In the genomic region with DNA sequence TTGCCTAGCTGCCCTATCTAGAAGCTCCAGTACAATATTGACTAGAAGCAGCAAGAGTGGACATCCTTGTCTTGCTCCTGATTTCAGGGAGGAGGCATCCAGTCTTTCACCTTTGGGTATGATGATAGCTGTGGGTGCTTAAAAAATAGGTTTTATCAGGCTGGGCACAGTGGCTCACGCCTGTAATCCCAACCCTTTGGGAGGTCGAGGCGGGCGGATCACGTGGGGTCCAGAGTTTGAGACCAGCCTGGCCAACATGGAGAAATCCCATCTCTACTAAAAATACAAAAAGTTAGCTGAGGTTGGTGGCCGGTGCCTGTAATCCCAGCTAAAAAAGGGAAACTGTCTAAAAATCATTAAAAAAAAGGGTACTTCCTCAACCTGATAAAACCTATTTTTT, we compare ENCODE assay signal across 2 cellular contexts.
TF ChIP-seq lines count a peak whose summit lies in the region.

No MANE protein-coding gene starts in this region.

TF ChIP-seq in GM12878, 131 proteins besides CTCF, POLR2A, EP300 and RAD21:
- TF ChIP-seq, protein P1, sequence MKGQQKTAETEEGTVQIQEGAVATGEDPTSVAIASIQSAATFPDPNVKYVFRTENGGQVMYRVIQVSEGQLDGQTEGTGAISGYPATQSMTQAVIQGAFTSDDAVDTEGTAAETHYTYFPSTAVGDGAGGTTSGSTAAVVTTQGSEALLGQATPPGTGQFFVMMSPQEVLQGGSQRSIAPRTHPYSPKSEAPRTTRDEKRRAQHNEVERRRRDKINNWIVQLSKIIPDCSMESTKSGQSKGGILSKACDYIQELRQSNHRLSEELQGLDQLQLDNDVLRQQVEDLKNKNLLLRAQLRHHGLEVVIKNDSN (IDR thresholded peaks at IDR 0.05; ENCODE audit: borderline replicate concordance, extremely low read length, insufficient read depth, low read depth, low read length): no peak
- TF ChIP-seq ZNF24 (IDR thresholded peaks at IDR 0.05) (no peak), SMAD5 (IDR thresholded peaks at IDR 0.05; ENCODE audit: low read depth) (no peak), SUPT20H (IDR thresholded peaks at IDR 0.05; ENCODE audit: borderline replicate concordance, control insufficient read depth, low read depth, low read length) (no peak), RBBP5 (conservative IDR thresholded peaks at IDR 0.05) (no peak), JUND (IDR thresholded peaks at IDR 0.05; ENCODE audit: low read depth, low read length) (no peak), HCFC1 (IDR thresholded peaks at IDR 0.05; ENCODE audit: low read length) (no peak), SMC3 (IDR thresholded peaks at IDR 0.05; ENCODE audit: borderline replicate concordance, low read length) (no peak)

TF ChIP-seq in neural cell, 6 proteins besides CTCF, POLR2A, EP300 and RAD21:
- TF ChIP-seq MXI1 (conservative IDR thresholded peaks at IDR 0.05; ENCODE audit: poor library complexity, severe bottlenecking): no peak
- TF ChIP-seq TAF1 (IDR thresholded peaks at IDR 0.05; ENCODE audit: low read depth): no peak
- TF ChIP-seq EZH2 (IDR thresholded peaks at IDR 0.05; ENCODE audit: borderline replicate concordance, insufficient read depth, low read length, poor library complexity, severe bottlenecking): no peak
- no peak for TF ChIP-seq POLR2AphosphoS5 (IDR thresholded peaks at IDR 0.05)
- TF ChIP-seq SMC3 (conservative IDR thresholded peaks at IDR 0.05; ENCODE audit: poor library complexity): no peak
- TF ChIP-seq, protein P2, sequence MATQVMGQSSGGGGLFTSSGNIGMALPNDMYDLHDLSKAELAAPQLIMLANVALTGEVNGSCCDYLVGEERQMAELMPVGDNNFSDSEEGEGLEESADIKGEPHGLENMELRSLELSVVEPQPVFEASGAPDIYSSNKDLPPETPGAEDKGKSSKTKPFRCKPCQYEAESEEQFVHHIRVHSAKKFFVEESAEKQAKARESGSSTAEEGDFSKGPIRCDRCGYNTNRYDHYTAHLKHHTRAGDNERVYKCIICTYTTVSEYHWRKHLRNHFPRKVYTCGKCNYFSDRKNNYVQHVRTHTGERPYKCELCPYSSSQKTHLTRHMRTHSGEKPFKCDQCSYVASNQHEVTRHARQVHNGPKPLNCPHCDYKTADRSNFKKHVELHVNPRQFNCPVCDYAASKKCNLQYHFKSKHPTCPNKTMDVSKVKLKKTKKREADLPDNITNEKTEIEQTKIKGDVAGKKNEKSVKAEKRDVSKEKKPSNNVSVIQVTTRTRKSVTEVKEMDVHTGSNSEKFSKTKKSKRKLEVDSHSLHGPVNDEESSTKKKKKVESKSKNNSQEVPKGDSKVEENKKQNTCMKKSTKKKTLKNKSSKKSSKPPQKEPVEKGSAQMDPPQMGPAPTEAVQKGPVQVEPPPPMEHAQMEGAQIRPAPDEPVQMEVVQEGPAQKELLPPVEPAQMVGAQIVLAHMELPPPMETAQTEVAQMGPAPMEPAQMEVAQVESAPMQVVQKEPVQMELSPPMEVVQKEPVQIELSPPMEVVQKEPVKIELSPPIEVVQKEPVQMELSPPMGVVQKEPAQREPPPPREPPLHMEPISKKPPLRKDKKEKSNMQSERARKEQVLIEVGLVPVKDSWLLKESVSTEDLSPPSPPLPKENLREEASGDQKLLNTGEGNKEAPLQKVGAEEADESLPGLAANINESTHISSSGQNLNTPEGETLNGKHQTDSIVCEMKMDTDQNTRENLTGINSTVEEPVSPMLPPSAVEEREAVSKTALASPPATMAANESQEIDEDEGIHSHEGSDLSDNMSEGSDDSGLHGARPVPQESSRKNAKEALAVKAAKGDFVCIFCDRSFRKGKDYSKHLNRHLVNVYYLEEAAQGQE (IDR thresholded peaks at IDR 0.05; ENCODE audit: borderline replicate concordance): no peak
